Comparison of ENCODE assay signal across 27 cellular contexts in genomic region chr7:154868901-154869300, GRCh38.
DNase-seq lines count a peak whose midpoint lies in the region; TF ChIP-seq lines count a peak whose summit lies in the region.
"Had no signal": no experiment of that assay in that cellular context is flagged by ENCODE, and none has a peak within 500 bp of the region (broad histone marks: within the 10 kb centered on the region; RNA-seq: fewer than 3 reads in every experiment).

No MANE protein-coding gene starts in this region.

- no peak overlapping the region for H3K27ac ChIP-seq in neural progenitor cell
- H3K27ac ChIP-seq: tibial nerve had no signal

- no peaks in the 10 kb centered on the region for H3K36me3 Mint-ChIP-seq in chondrocyte (ENCODE audit: low read depth)
- H3K36me3 Mint-ChIP-seq in neural progenitor cell, result no peaks in the 10 kb centered on the region
- H3K36me3 Mint-ChIP-seq: activated naive CD8-positive, alpha-beta T cell treated with anti-CD3 and anti-CD28 coated beads for 36 hours; CD8-positive, alpha-beta T cell had no signal

- TF ChIP-seq CTCF in chondrocyte (IDR thresholded peaks at IDR 0.05) (no peak), neural progenitor cell (IDR thresholded peaks at IDR 0.05) (no peak)

- H4K20me1 ChIP-seq in neural progenitor cell (ENCODE audit: low read depth), result no peaks in the 10 kb centered on the region

- H3K4me3 Mint-ChIP-seq in chondrocyte (ENCODE audit: unreplicated experiment) (no peak overlapping the region), neural progenitor cell (no peak overlapping the region)
- H3K4me3 Mint-ChIP-seq: activated CD8-positive, alpha-beta T cell treated with anti-CD3 and anti-CD28 coated beads, Interleukin-2, amount 10 ng/mL, durations not matched to agents 7 days and 5 days; activated naive CD8-positive, alpha-beta T cell treated with anti-CD3 and anti-CD28 coated beads for 36 hours; B cell; CD8-positive, alpha-beta T cell; effector memory CD8-positive, alpha-beta T cell had no signal

- no peaks in the 10 kb centered on the region for H3K9me3 Mint-ChIP-seq in chondrocyte (ENCODE audit: low read depth)
- H3K9me3 Mint-ChIP-seq in neural progenitor cell, result peaks cover 2% of the 10 kb centered on the region
- H3K9me3 Mint-ChIP-seq: activated naive CD8-positive, alpha-beta T cell treated with anti-CD3 and anti-CD28 coated beads for 36 hours; CD8-positive, alpha-beta T cell; effector memory CD8-positive, alpha-beta T cell had no signal

- no peak overlapping the region for H3K4me3 ChIP-seq in neural progenitor cell
- H3K4me3 ChIP-seq: smooth muscle cell, tibial nerve had no signal

- no peaks in the 10 kb centered on the region for H3K79me2 ChIP-seq in neural progenitor cell (ENCODE audit: low read depth)

- H3K36me3 ChIP-seq in neural progenitor cell, result no peaks in the 10 kb centered on the region
- H3K36me3 ChIP-seq: tibial nerve had no signal

- H3K9ac ChIP-seq in neural progenitor cell, result no peak overlapping the region

- H3F3A ChIP-seq in neural progenitor cell (ENCODE audit: low read depth), result peaks cover 7% of the 10 kb centered on the region

- H3K9me3 ChIP-seq in neural progenitor cell (ENCODE audit: low read depth), result no peaks in the 10 kb centered on the region
- H3K9me3 ChIP-seq: tibial nerve had no signal

- no peak overlapping the region for H3K27ac Mint-ChIP-seq in chondrocyte (ENCODE audit: unreplicated experiment)
- H3K27ac Mint-ChIP-seq in neural progenitor cell, result no peak overlapping the region
- H3K27ac Mint-ChIP-seq: activated CD8-positive, alpha-beta T cell treated with anti-CD3 and anti-CD28 coated beads, Interleukin-2, amount 10 ng/mL, durations not matched to agents 7 days and 5 days; activated naive CD8-positive, alpha-beta T cell treated with anti-CD3 and anti-CD28 coated beads for 36 hours; B cell; CD8-positive, alpha-beta T cell; effector memory CD8-positive, alpha-beta T cell had no signal

- H3K4me1 ChIP-seq in neural progenitor cell, result peaks cover 10% of the 10 kb centered on the region
- H3K4me1 ChIP-seq: tibial nerve had no signal

- H3K27me3 ChIP-seq in neural progenitor cell, result peaks cover 13% of the 10 kb centered on the region
- H3K27me3 ChIP-seq: tibial nerve had no signal

- peak overlapping the region; percentile 43 for H3K4me2 ChIP-seq in neural progenitor cell
- H3K4me2 ChIP-seq: smooth muscle cell had no signal

- peak; percentile 41 for DNase-seq in activated effector memory CD4-positive, alpha-beta T cell treated with anti-CD3 and anti-CD28 coated beads, Interleukin-2, amount 50 U/mL, for 16 hours
- DNase-seq in activated effector memory CD4-positive, alpha-beta T cell treated with Interleukin-2 at 50 U/mL for 16 hours, result no peak
- DNase-seq in chondrocyte (ENCODE audit: low spot score), result peak; percentile 41
- DNase-seq in neural progenitor cell (ENCODE audit: low spot score), result peak; percentile 68
- no peak for DNase-seq in NCI-H2081 (lab: John Stamatoyannopoulos, UW)
- DNase-seq in kidney tubule cell (ENCODE audit: low spot score), result no peak
- DNase-seq in activated CD4-positive, alpha-beta T cell treated with anti-CD3 and anti-CD28 coated beads, Interleukin-2, amount 50 U/mL, for 4 hours, result no peak
- DNase-seq in MV-4-11 (lab: John Stamatoyannopoulos, UW), result no peak
- DNase-seq: activated CD4-positive, alpha-beta T cell treated with anti-CD3 and anti-CD28 coated beads for 1 hour; activated CD8-positive, alpha-beta T cell treated with anti-CD3 and anti-CD28 coated beads, Interleukin-2, amount 10 ng/mL, durations not matched to agents 7 days and 5 days; activated naive CD8-positive, alpha-beta T cell treated with anti-CD3 and anti-CD28 coated beads for 36 hours; CD8-positive, alpha-beta T cell; cortex of kidney; DMS53; effector memory CD8-positive, alpha-beta T cell; foreskin fibroblast; mammary epithelial cell; NCI-H1092 treated with DMSO at 0.1 percent for 48 hours; NCI-H2029; NCI-H446; occipital lobe; OCI-M1; stimulated activated CD4-positive, alpha-beta T cell treated with anti-CD3 and anti-CD28 coated beads, Interleukin-2, amount 100 ng/mL, for 24 hours; T-helper 2 cell had no signal

- peak overlapping the region; percentile 65 for H2AFZ ChIP-seq in neural progenitor cell (replicated peaks)

- no peaks in the 10 kb centered on the region for H3K4me1 Mint-ChIP-seq in chondrocyte (ENCODE audit: low read depth)
- peaks cover 29% of the 10 kb centered on the region for H3K4me1 Mint-ChIP-seq in neural progenitor cell
- H3K4me1 Mint-ChIP-seq: B cell had no signal

- H3K27me3 Mint-ChIP-seq in chondrocyte (ENCODE audit: low read depth), result peaks cover 14% of the 10 kb centered on the region
- peaks cover 11% of the 10 kb centered on the region for H3K27me3 Mint-ChIP-seq in neural progenitor cell (ENCODE audit: insufficient read depth, low read depth)

Comparison
In these comparisons a context has a peak if more than half of its experiments do, and no peak if none do; other contexts are left out.
1. DNase-seq: peak in activated effector memory CD4-positive, alpha-beta T cell treated with anti-CD3 and anti-CD28 coated beads, Interleukin-2, amount 50 U/mL, for 16 hours (single experiment), chondrocyte (single experiment) and neural progenitor cell (single experiment); none in activated effector memory CD4-positive, alpha-beta T cell treated with Interleukin-2 at 50 U/mL for 16 hours (single experiment), NCI-H2081 (0 of 2), kidney tubule cell (single experiment), activated CD4-positive, alpha-beta T cell treated with anti-CD3 and anti-CD28 coated beads, Interleukin-2, amount 50 U/mL, for 4 hours (0 of 2) and MV-4-11 (single experiment).